In the genomic region with DNA sequence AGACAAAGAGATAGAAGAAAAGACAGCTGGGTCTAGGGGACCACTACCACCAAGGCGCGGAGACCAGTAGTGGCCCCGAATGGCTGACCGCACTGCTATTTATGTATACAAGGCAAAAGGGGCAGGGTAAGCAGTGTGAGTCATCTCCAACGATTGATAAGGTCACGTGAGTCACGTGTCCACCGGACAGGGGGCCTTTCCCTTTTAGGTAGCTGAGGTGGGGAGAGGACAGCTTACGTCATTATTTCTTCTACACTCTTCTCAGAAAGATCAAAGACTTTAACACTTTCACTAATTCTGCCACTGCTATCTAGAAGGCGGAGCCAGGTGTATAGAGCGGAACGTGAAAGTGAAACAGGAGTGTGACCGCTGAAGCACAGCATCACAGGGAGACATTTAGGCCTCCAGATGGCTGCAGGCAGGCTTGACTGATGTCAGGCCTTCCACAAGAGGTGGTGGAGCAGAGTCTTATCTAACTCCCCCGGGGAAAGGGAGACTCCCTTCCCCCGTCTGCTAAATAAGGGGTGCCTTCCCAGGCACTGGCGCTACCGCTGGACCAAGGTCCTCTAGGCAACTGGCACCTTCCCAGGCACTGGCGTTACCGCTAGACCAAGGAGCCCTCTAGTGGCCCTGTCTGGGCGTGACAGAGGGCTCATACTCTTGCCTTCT, we compare ENCODE assay signal across 1 cellular context.
TF ChIP-seq lines count a peak whose summit lies in the region.

No MANE protein-coding gene starts in this region.

TF ChIP-seq in GM12878, 131 proteins besides CTCF, POLR2A, EP300 and RAD21 (continued from another document and continues in another):
- TF ChIP-seq, protein P1, sequence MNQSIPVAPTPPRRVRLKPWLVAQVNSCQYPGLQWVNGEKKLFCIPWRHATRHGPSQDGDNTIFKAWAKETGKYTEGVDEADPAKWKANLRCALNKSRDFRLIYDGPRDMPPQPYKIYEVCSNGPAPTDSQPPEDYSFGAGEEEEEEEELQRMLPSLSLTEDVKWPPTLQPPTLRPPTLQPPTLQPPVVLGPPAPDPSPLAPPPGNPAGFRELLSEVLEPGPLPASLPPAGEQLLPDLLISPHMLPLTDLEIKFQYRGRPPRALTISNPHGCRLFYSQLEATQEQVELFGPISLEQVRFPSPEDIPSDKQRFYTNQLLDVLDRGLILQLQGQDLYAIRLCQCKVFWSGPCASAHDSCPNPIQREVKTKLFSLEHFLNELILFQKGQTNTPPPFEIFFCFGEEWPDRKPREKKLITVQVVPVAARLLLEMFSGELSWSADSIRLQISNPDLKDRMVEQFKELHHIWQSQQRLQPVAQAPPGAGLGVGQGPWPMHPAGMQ (IDR thresholded peaks at IDR 0.05; ENCODE audit: borderline replicate concordance), result no peak
- TF ChIP-seq ZBTB33 (IDR thresholded peaks at IDR 0.05) (no peak), PKNOX1 (IDR thresholded peaks at IDR 0.05) (peak; percentile 39; the same call in 1 of the 2 replicates), HDGF (IDR thresholded peaks at IDR 0.05) (no peak), RBBP5 (conservative IDR thresholded peaks at IDR 0.05) (no peak), ATF2 (IDR thresholded peaks at IDR 0.05; ENCODE audit: low read length) (peak; percentile 88), RFX5 (IDR thresholded peaks at IDR 0.05; ENCODE audit: low read depth, low read length) (no peak), MEF2B (IDR thresholded peaks at IDR 0.05; ENCODE audit: partially characterized antibody, poor library complexity, severe bottlenecking) (peak; percentile 81), SP1 (IDR thresholded peaks at IDR 0.05; ENCODE audit: low read depth, low read length) (no peak), SIN3A (IDR thresholded peaks at IDR 0.05; ENCODE audit: low read depth, low read length) (no peak), RUNX3 (IDR thresholded peaks at IDR 0.05; ENCODE audit: low read length) (0 out of 2 replicates have a peak, but pooled peaks have one; percentile 37), CHD1 (IDR thresholded peaks at IDR 0.05; ENCODE audit: low read depth, low read length) (no peak), PRDM15 (CRISPR knock-in tag; IDR thresholded peaks at IDR 0.05) (no peak), IKZF1 (conservative IDR thresholded peaks at IDR 0.05) (peak; percentile 83; the same call in 1 of the 2 replicates), E4F1 (IDR thresholded peaks at IDR 0.05; ENCODE audit: borderline replicate concordance, partially characterized antibody) (no peak), SMAD1 (IDR thresholded peaks at IDR 0.05; ENCODE audit: low read depth, partially characterized antibody) (no peak), SRF (IDR thresholded peaks at IDR 0.05; ENCODE audit: low read depth in 2 of 2, low read length in 2 of 2) (peak in 1 of 2 experiments; percentile 57; a peak in 1 of 4 replicates), ESRRA (IDR thresholded peaks at IDR 0.05; ENCODE audit: low read length) (no peak), NBN (IDR thresholded peaks at IDR 0.05) (peak; percentile 82), SUPT20H (IDR thresholded peaks at IDR 0.05; ENCODE audit: borderline replicate concordance, control insufficient read depth, low read depth, low read length) (no peak), JUNB (IDR thresholded peaks at IDR 0.05) (peak; percentile 44), SMARCA5 (IDR thresholded peaks at IDR 0.05) (no peak), STAT3 (IDR thresholded peaks at IDR 0.05; ENCODE audit: low read depth, low read length) (no peak), NFIC (IDR thresholded peaks at IDR 0.05; ENCODE audit: low read depth, low read length) (peak; percentile 45; the same call in 1 of the 2 replicates), RAD51 (IDR thresholded peaks at IDR 0.05) (peak; percentile 98), BHLHE40 (IDR thresholded peaks at IDR 0.05; ENCODE audit: borderline replicate concordance in 1 of 2, low read depth in 2 of 2, low read length in 1 of 2) (peak; percentile 97 to 99), POLR2AphosphoS2 (IDR thresholded peaks at IDR 0.05; ENCODE audit: low read depth, low read length) (no peak), ZZZ3 (IDR thresholded peaks at IDR 0.05; ENCODE audit: control insufficient read depth, insufficient read length, low read depth) (no peak), LARP7 (IDR thresholded peaks at IDR 0.05) (no peak), TCF12 (IDR thresholded peaks at IDR 0.05; ENCODE audit: low read depth, low read length) (0 out of 2 replicates have a peak, but pooled peaks have one; percentile 42)
- TF ChIP-seq, protein P2, sequence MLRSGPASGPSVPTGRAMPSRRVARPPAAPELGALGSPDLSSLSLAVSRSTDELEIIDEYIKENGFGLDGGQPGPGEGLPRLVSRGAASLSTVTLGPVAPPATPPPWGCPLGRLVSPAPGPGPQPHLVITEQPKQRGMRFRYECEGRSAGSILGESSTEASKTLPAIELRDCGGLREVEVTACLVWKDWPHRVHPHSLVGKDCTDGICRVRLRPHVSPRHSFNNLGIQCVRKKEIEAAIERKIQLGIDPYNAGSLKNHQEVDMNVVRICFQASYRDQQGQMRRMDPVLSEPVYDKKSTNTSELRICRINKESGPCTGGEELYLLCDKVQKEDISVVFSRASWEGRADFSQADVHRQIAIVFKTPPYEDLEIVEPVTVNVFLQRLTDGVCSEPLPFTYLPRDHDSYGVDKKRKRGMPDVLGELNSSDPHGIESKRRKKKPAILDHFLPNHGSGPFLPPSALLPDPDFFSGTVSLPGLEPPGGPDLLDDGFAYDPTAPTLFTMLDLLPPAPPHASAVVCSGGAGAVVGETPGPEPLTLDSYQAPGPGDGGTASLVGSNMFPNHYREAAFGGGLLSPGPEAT (IDR thresholded peaks at IDR 0.05; ENCODE audit: low read depth), result peak; percentile 67; the same call in 1 of the 2 replicates
- TF ChIP-seq, protein P3, sequence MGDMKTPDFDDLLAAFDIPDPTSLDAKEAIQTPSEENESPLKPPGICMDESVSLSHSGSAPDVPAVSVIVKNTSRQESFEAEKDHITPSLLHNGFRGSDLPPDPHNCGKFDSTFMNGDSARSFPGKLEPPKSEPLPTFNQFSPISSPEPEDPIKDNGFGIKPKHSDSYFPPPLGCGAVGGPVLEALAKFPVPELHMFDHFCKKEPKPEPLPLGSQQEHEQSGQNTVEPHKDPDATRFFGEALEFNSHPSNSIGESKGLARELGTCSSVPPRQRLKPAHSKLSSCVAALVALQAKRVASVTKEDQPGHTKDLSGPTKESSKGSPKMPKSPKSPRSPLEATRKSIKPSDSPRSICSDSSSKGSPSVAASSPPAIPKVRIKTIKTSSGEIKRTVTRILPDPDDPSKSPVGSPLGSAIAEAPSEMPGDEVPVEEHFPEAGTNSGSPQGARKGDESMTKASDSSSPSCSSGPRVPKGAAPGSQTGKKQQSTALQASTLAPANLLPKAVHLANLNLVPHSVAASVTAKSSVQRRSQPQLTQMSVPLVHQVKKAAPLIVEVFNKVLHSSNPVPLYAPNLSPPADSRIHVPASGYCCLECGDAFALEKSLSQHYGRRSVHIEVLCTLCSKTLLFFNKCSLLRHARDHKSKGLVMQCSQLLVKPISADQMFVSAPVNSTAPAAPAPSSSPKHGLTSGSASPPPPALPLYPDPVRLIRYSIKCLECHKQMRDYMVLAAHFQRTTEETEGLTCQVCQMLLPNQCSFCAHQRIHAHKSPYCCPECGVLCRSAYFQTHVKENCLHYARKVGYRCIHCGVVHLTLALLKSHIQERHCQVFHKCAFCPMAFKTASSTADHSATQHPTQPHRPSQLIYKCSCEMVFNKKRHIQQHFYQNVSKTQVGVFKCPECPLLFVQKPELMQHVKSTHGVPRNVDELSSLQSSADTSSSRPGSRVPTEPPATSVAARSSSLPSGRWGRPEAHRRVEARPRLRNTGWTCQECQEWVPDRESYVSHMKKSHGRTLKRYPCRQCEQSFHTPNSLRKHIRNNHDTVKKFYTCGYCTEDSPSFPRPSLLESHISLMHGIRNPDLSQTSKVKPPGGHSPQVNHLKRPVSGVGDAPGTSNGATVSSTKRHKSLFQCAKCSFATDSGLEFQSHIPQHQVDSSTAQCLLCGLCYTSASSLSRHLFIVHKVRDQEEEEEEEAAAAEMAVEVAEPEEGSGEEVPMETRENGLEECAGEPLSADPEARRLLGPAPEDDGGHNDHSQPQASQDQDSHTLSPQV (IDR thresholded peaks at IDR 0.05), result no peak
- TF ChIP-seq, protein P4, sequence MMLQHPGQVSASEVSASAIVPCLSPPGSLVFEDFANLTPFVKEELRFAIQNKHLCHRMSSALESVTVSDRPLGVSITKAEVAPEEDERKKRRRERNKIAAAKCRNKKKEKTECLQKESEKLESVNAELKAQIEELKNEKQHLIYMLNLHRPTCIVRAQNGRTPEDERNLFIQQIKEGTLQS (IDR thresholded peaks at IDR 0.05; ENCODE audit: borderline replicate concordance, extremely low read depth, low read depth, low read length), result peak; percentile 72; the same call in 1 of the 2 replicates
- TF ChIP-seq, protein P5, sequence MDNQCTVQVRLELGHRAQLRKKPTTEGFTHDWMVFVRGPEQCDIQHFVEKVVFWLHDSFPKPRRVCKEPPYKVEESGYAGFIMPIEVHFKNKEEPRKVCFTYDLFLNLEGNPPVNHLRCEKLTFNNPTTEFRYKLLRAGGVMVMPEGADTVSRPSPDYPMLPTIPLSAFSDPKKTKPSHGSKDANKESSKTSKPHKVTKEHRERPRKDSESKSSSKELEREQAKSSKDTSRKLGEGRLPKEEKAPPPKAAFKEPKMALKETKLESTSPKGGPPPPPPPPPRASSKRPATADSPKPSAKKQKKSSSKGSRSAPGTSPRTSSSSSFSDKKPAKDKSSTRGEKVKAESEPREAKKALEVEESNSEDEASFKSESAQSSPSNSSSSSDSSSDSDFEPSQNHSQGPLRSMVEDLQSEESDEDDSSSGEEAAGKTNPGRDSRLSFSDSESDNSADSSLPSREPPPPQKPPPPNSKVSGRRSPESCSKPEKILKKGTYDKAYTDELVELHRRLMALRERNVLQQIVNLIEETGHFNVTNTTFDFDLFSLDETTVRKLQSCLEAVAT (IDR thresholded peaks at IDR 0.05), result 0 out of 2 replicates have a peak, but pooled peaks have one; percentile 40
